In the genomic region with DNA sequence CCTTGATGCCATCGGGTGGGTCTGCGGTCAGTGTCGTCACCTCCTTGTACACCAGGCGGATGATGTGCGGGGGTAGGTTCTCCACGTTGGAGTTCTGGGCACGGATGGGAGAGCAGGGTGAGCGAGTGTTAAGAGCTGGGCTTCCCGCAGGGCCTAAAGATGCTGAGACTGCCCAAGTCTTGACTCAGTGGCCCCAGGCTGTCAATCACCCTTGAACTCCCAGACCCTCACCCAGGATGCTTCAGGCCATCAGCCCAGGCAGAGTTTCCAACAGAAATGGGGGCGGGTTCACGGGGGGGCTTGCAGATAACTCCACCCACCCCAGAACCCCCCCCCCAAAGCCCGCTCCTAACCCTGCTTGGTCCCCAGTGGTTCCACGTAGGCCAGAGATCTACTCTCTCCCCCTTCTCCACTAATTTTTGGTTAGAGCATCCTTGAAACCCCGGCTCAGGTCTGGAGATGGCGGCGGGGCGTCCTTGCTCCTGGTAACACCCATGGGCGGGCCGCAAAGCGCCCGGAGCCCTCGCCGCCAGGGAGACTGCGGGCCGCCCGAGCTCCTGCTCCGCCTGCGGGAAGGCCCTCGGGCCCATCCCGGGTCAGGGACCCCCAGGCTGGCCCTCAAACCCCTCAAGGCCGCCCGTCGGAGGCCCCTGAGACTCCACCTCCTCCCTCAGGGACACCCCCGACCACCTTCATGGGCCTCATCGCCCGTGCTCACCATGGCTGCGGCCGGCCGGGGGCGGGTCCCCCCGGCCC, we compare ENCODE assay signal across 9 cellular contexts. TPM values are rescaled to one million over a fixed set of nuclear protein-coding genes. Genes with fewer than 3 reads are reported as not detected.
DNase-seq lines count a peak whose midpoint lies in the region; ATAC-seq and TF ChIP-seq lines count a peak whose summit lies in the region.
"Had no signal": no experiment of that assay in that cellular context is flagged by ENCODE, and none has a peak within 500 bp of the region (broad histone marks: within the 10 kb centered on the region; RNA-seq: fewer than 3 reads in every experiment).

No MANE protein-coding gene starts in this region.

- 9 to 12% methylated on average over 40 to 41 of the region's 41 CpGs for WGBS in heart right ventricle, 2 donors
- WGBS in psoas muscle, 3 donors, result 14 to 16% (median 14%) methylated on average over 34 to 41 of the region's 41 CpGs

- no peak for TF ChIP-seq CTCF in AG10803 (conservative IDR thresholded peaks at IDR 0.05; ENCODE audit: low read length)
- TF ChIP-seq CTCF in heart right ventricle (IDR thresholded peaks at IDR 0.05), result no peak
- no peak for TF ChIP-seq CTCF in psoas muscle (IDR thresholded peaks at IDR 0.05)

- peak overlapping the region; percentile 79 for H3K4me3 ChIP-seq in AG10803 (ENCODE audit: low read length)
- H3K4me3 ChIP-seq in heart right ventricle, result peak overlapping the region; percentile 77 to 99 (median 92)
- peak overlapping the region; percentile 73 for H3K4me3 ChIP-seq in psoas muscle

- intact Hi-C loops in heart right ventricle (cut with DNase I) (loop anchor here in 1 of 10 donors (5.0 kb wide), 1 partner anchor 150 kb away; a partner anchor contains a TSS), psoas muscle (cut with DNase I) (no loop called here)

- H3K27ac ChIP-seq in heart right ventricle (peak overlapping the region; percentile 88 to 99 (median 96)), psoas muscle (peak overlapping the region; percentile 92)

- DNase-seq in AG10803 (ENCODE audit: low read depth) (peak; percentile 34), HT-29 (ENCODE audit: low spot score) (peak; percentile 54), heart right ventricle (no peak), psoas muscle (peak; percentile 38 to 40), NCI-H1694 treated with DMSO at 0.1 percent for 48 hours (lab: John Stamatoyannopoulos, UW) (no peak), SK-N-DZ (ENCODE audit: low spot score) (no peak)
- DNase-seq in activated naive CD4-positive, alpha-beta T cell treated with anti-CD3 and anti-CD28 coated beads, Interleukin-2, amount 50 U/mL, for 16 hours, result peak; percentile 40

- peak; percentile 23 for ATAC-seq in GM18873 (IDR thresholded peaks at IDR 0.05; ENCODE audit: low FRiP score, unreplicated experiment)
- peak in 4 of 8 donors; percentile 1 to 7 (median 6) for ATAC-seq in heart right ventricle
- ATAC-seq in psoas muscle, result peak in 2 of 4 donors; percentile 1

- peaks cover 0 to 5% (median 0%) of the 10 kb centered on the region in 11 donors for H3K9me3 ChIP-seq in heart right ventricle
- no peaks in the 10 kb centered on the region for H3K9me3 ChIP-seq in psoas muscle

- H3K27me3 ChIP-seq in heart right ventricle, result no peaks in the 10 kb centered on the region
- H3K27me3 ChIP-seq in psoas muscle (ENCODE audit: insufficient read depth in 3 of 3, low read length in 2 of 3), result no peaks in the 10 kb centered on the region

- H3K4me1 ChIP-seq in heart right ventricle (peaks cover 4 to 27% (median 17%) of the 10 kb centered on the region in 9 donors), psoas muscle (no peaks in the 10 kb centered on the region)

- H3K36me3 ChIP-seq in heart right ventricle, result peaks cover 0 to 43% (median 21%) of the 10 kb centered on the region in 9 donors
- peaks cover 0 to 24% of the 10 kb centered on the region in 2 donors for H3K36me3 ChIP-seq in psoas muscle (ENCODE audit: insufficient read depth in 1 of 2, low read depth in 1 of 2)

RNA-seq across cellular contexts. Expression of a gene that starts 0.5 kb away (rescaled TPM):
- 2,696 and 2,806 TPM in 2 replicates for total RNA-seq in HT-29 (2014; rRNA removed; shearing (Covaris generic))
- total RNA-seq in heart right ventricle (10 to 100 TPM; 25.0 to 42.1 (median 30.7) TPM), psoas muscle (10 to 100 TPM; 15.4 to 26.7 (median 21.2) TPM)
- polyA plus RNA-seq in heart right ventricle (10 to 100 TPM in 1 of 2 donors, 1 to 10 TPM in 1; 8.0 to 25.5 TPM), psoas muscle (10 to 100 TPM in 2 of 3 donors, 1 to 10 TPM in 1; 5.6 to 22.8 (median 16.6) TPM)
- polyA plus RNA-seq in SK-N-DZ (2014; cell fraction: cytosol; rRNA removed), result 250 and 342 TPM in 2 replicates
- 105 and 147 TPM in 2 replicates for polyA plus RNA-seq in SK-N-DZ (2014; cell fraction: nucleus; rRNA removed)

RNA-seq across cellular contexts. Expression of a gene that starts 21.3 kb away (rescaled TPM):
- total RNA-seq in HT-29 (2014; rRNA removed; shearing (Covaris generic)), result 1,121 and 1,134 TPM in 2 replicates
- total RNA-seq in heart right ventricle (1,000 to 10,000 TPM in 1 of 10 donors, 100 to 1,000 TPM in 9; 473 to 1,031 (median 577) TPM), psoas muscle (100 to 1,000 TPM; 548 to 810 (median 665) TPM)
- polyA plus RNA-seq in heart right ventricle (1,000 to 10,000 TPM in 1 of 2 donors, 100 to 1,000 TPM in 1; 776 to 1,617 TPM), psoas muscle (1,000 to 10,000 TPM in 1 of 3 donors, 100 to 1,000 TPM in 2; 547 to 1,362 (median 786) TPM)
- 94.8 and 145 TPM in 2 replicates for polyA plus RNA-seq in SK-N-DZ (2014; cell fraction: cytosol; rRNA removed)
- polyA plus RNA-seq in SK-N-DZ (2014; cell fraction: nucleus; rRNA removed), result 128 and 220 TPM in 2 replicates

RNA-seq across cellular contexts. Expression of a gene that starts 23.0 kb away (rescaled TPM):
- 87.8 and 92.7 TPM in 2 replicates for total RNA-seq in HT-29 (2014; rRNA removed; shearing (Covaris generic))
- 1 to 10 TPM in 2 of 10 donors, under 1 TPM in 6, not detected in 2; 0.25 to 1.3 (median 0.49) TPM for total RNA-seq in heart right ventricle
- under 1 TPM in 1 of 2 donors, not detected in 1; 0.06 TPM for polyA plus RNA-seq in heart right ventricle
- total RNA-seq in psoas muscle, result 1 to 10 TPM in 2 of 4 donors, under 1 TPM in 2; 0.28 to 2.9 (median 0.91) TPM
- polyA plus RNA-seq in psoas muscle, result under 1 TPM in 2 of 3 donors, not detected in 1; 0.10 to 0.17 TPM
- 1.1 TPM in 1 of 2 replicates, not detected in the other for polyA plus RNA-seq in SK-N-DZ (2014; cell fraction: cytosol; rRNA removed)
- not detected in 2 replicates for polyA plus RNA-seq in SK-N-DZ (2014; cell fraction: nucleus; rRNA removed)

RNA-seq across cellular contexts. Expression of a gene that starts 30.4 kb away (rescaled TPM):
- not detected in 2 replicates for total RNA-seq in HT-29 (2014; rRNA removed; shearing (Covaris generic))
- total RNA-seq in heart right ventricle (not detected), psoas muscle (not detected)
- polyA plus RNA-seq in heart right ventricle (not detected), psoas muscle (not detected)
- polyA plus RNA-seq in SK-N-DZ (2014; cell fraction: cytosol; rRNA removed), result not detected in 2 replicates
- polyA plus RNA-seq in SK-N-DZ (2014; cell fraction: nucleus; rRNA removed), result not detected in 2 replicates
- total RNA-seq: HT1080 had no signal

RNA-seq across cellular contexts. Expression of a gene that starts 36.1 kb away (rescaled TPM):
- total RNA-seq in HT-29 (2014; rRNA removed; shearing (Covaris generic)), result not detected in 2 replicates
- total RNA-seq in heart right ventricle (not detected), psoas muscle (not detected)
- polyA plus RNA-seq in heart right ventricle (under 1 TPM in 1 of 2 donors, not detected in 1; under 0.01 TPM), psoas muscle (under 1 TPM in 1 of 3 donors, not detected in 2; 0.01 TPM)
- 0.29 and 0.62 TPM in 2 replicates for polyA plus RNA-seq in SK-N-DZ (2014; cell fraction: cytosol; rRNA removed)
- polyA plus RNA-seq in SK-N-DZ (2014; cell fraction: nucleus; rRNA removed), result 0.46 and 0.94 TPM in 2 replicates
- total RNA-seq: HT1080 had no signal

Comparison
In these comparisons a context has a peak if more than half of its experiments do, and no peak if none do; other contexts are left out.
1. DNase-seq: peak in AG10803 (single experiment), HT-29 (single experiment), activated naive CD4-positive, alpha-beta T cell treated with anti-CD3 and anti-CD28 coated beads, Interleukin-2, amount 50 U/mL, for 16 hours (single experiment) and psoas muscle (2 of 2); none in heart right ventricle (0 of 2), NCI-H1694 treated with DMSO at 0.1 percent for 48 hours (single experiment) and SK-N-DZ (single experiment).
2. RNA of a gene that starts 0.5 kb away (total RNA-seq): 2,696 to 2,806 TPM in HT-29; 25.0 to 42.1 TPM in heart right ventricle and 15.4 to 26.7 TPM in psoas muscle; every median in the first group is over 10 times any median in the second.
3. RNA of a gene that starts 23.0 kb away (total RNA-seq): 87.8 to 92.7 TPM in HT-29; 0.28 to 2.9 TPM in psoas muscle and 0.25 to 1.3 TPM in heart right ventricle; every median in the first group is over 10 times any median in the second.
4. Peak in every context shown above with its lines, with median percentiles within 50 percentile points of each other: H3K4me3 ChIP-seq.